8 cellular contexts compared by ENCODE assay signal in the genomic region with DNA sequence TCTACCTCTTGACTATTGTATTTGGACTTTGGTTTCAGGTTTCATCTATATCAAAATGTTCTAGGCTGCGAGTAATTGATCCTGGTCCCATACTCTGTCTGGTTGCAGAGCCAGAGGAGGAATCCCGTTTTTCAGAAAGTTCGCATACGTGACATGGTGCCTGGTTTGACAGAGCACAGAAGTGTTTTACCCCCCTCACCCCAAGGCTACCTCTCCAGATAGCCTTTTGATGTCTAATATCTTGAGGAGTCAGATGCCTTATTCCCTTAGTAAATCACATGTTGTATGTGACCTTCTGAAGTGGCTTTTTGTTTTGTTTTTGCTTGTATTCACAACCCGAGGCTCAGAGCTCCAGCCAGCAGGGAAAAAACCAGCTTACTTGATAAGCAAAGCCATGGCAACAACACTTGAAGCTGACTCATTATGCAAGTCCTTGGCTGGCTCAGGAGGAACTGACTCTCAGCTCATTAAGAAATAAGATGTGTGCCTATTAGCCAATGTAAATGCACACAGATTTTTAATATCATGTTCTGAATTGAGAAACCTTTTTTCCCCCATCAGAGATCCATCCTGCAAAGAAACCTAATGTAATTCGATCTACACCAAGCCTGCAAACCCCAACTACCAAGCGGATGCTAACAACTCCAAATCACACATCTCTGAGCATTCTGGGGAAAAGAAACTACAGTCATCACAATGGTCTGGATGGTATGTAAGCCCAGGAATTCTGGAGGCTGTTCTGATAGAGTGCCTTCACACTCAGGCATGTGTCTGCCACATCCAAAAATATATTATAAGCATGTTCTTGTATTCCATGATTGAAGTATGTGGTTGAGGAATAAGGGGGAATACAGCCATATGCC. TPM values are rescaled to one million over a fixed set of nuclear protein-coding genes. Genes with fewer than 3 reads are reported as not detected.
DNase-seq lines count a peak whose midpoint lies in the region; ATAC-seq and TF ChIP-seq lines count a peak whose summit lies in the region.

No MANE protein-coding gene starts in this region.

- H3K27ac Mint-ChIP-seq in neural progenitor cell: peak overlapping the region; percentile 84

- no peak overlapping the region for H3K4me2 ChIP-seq in neural progenitor cell

- no peaks in the 10 kb centered on the region for H3K36me3 ChIP-seq in neural progenitor cell

- no peak overlapping the region for H3K27ac ChIP-seq in RWPE1
- no peak overlapping the region for H3K27ac ChIP-seq in neural progenitor cell

- peaks cover 4% of the 10 kb centered on the region for H3K36me3 Mint-ChIP-seq in neural progenitor cell

- TF ChIP-seq CTCF in RWPE1 (conservative IDR thresholded peaks at IDR 0.05; ENCODE audit: low read depth): no peak
- TF ChIP-seq CTCF in epithelial cell of proximal tubule (conservative IDR thresholded peaks at IDR 0.05; ENCODE audit: low read depth, low read length): no peak
- TF ChIP-seq CTCF in neural progenitor cell (IDR thresholded peaks at IDR 0.05): no peak

- H3F3A ChIP-seq in neural progenitor cell (ENCODE audit: low read depth): no peaks in the 10 kb centered on the region

- ATAC-seq in GM19324 (IDR thresholded peaks at IDR 0.05; ENCODE audit: low FRiP score, unreplicated experiment) (peak; percentile 72), HG03139 (IDR thresholded peaks at IDR 0.05; ENCODE audit: unreplicated experiment) (peak; percentile 93)

- peak overlapping the region; percentile 2 for H3K4me3 Mint-ChIP-seq in neural progenitor cell

- peaks cover 11% of the 10 kb centered on the region for H3K4me1 Mint-ChIP-seq in neural progenitor cell

- DNase-seq in EH (ENCODE audit: low read depth): peak; percentile 80
- peak; percentile 8 for DNase-seq in RWPE1 (ENCODE audit: low spot score)
- peak; percentile 74 for DNase-seq in epithelial cell of proximal tubule (ENCODE audit: low read depth)
- DNase-seq in neural progenitor cell (ENCODE audit: low spot score): peak; percentile 37
- DNase-seq in retina: no peak
- DNase-seq in KG1 (lab: John Stamatoyannopoulos, UW): no peak

- POLR2A ChIA-PET in RWPE1 (lab: Yijun Ruan, JAX; ENCODE audit: low non-redundant PET): interaction anchor here (0.6 kb wide), 1 partner anchor 23 kb away, joined by 3 read pairs; no protein-coding TSS in a partner anchor

- H3K4me1 ChIP-seq in neural progenitor cell: peaks cover 10% of the 10 kb centered on the region

- no peak overlapping the region for H3K9ac ChIP-seq in neural progenitor cell

- no peaks in the 10 kb centered on the region for H3K9me3 Mint-ChIP-seq in neural progenitor cell

- H3K27me3 Mint-ChIP-seq in neural progenitor cell (ENCODE audit: insufficient read depth, low read depth): no peaks in the 10 kb centered on the region

- no peaks in the 10 kb centered on the region for H3K79me2 ChIP-seq in neural progenitor cell (ENCODE audit: low read depth)

- no peak overlapping the region for H2AFZ ChIP-seq in neural progenitor cell (replicated peaks)

- H4K20me1 ChIP-seq in neural progenitor cell (ENCODE audit: low read depth): no peaks in the 10 kb centered on the region

- H3K4me3 ChIP-seq in epithelial cell of proximal tubule (ENCODE audit: low read depth, low read length) (no peak overlapping the region), neural progenitor cell (no peak overlapping the region)

- no peaks in the 10 kb centered on the region for H3K9me3 ChIP-seq in neural progenitor cell (ENCODE audit: low read depth)

- CTCF ChIA-PET in RWPE1 (lab: Yijun Ruan, JAX): no interaction called here

- no peaks in the 10 kb centered on the region for H3K27me3 ChIP-seq in neural progenitor cell

RNA-seq across cellular contexts. Expression of a gene that starts 41.4 kb away (rescaled TPM):
- total RNA-seq in epithelial cell of proximal tubule: 0.07 TPM in 1 of 2 replicates, not detected in the other
- 0.62 and 0.88 TPM in 2 replicates for total RNA-seq in neural progenitor cell (ENCODE audit: low replicate concordance)

Comparison
In these comparisons a context has a peak if more than half of its experiments do, and no peak if none do; other contexts are left out.
1. DNase-seq: peak in EH (single experiment), RWPE1 (single experiment), epithelial cell of proximal tubule (single experiment) and neural progenitor cell (single experiment); none in retina (single experiment) and KG1 (single experiment).